In genomic region chr19:51440846-51441409, GRCh38 we compare ENCODE assay signal across 9 cellular contexts. TPM values are rescaled to one million over a fixed set of nuclear protein-coding genes. Genes with fewer than 3 reads are reported as not detected.
A peak's percentile ranks its signal among the peaks of the same experiment; 100 is the strongest.
DNase-seq lines count a peak whose midpoint lies in the region; ATAC-seq lines count a peak whose summit lies in the region.
"Had no signal": no experiment of that assay in that cellular context is flagged by ENCODE, and none has a peak within 500 bp of the region (broad histone marks: within the 10 kb centered on the region; RNA-seq: fewer than 3 reads in every experiment).

No MANE protein-coding gene starts in this region.

- peak overlapping the region; percentile 93 to 96 for H3K27ac Mint-ChIP-seq in activated naive CD4-positive, alpha-beta T cell treated with anti-CD3 and anti-CD28 coated beads, Interleukin-2, amount 50 U/mL, for 72 hours
- H3K27ac Mint-ChIP-seq: brain had no signal

- DNase-seq in Daoy (ENCODE audit: low read depth) = peak; percentile 81
- DNase-seq in SK-MEL-5 (ENCODE audit: low read depth, low spot score) = peak; percentile 7
- peak; percentile 32 to 83 for DNase-seq in activated naive CD4-positive, alpha-beta T cell treated with anti-CD3 and anti-CD28 coated beads, Interleukin-2, amount 50 U/mL, for 72 hours (ENCODE audit: low spot score in 2 of 2)
- peak; percentile 64 for DNase-seq in stimulated activated CD4-positive, alpha-beta T cell treated with anti-CD3 and anti-CD28 coated beads, Interleukin-2, amount 100 ng/mL, for 4 hours (ENCODE audit: low read depth)
- DNase-seq in DMS 273 treated with DMSO at 0.1 percent for 48 hours (lab: John Stamatoyannopoulos, UW) = no peak
- DNase-seq in NCI-H2171 (lab: John Stamatoyannopoulos, UW) = no peak
- no peak for DNase-seq in HT-29 (ENCODE audit: low spot score)

- in situ Hi-C loops in SK-MEL-5 (cut with HindIII; ENCODE audit: low pct_unique_long_range_greater_than_20kb, low sequenced_read_pairs) = no loop called here

- peak; percentile 29 to 64 for ATAC-seq in activated naive CD4-positive, alpha-beta T cell treated with anti-CD3 and anti-CD28 coated beads, Interleukin-2, amount 50 U/mL, for 72 hours
- ATAC-seq in HG02759 (IDR thresholded peaks at IDR 0.05; ENCODE audit: unreplicated experiment) = no peak

- H3K9me3 Mint-ChIP-seq in activated naive CD4-positive, alpha-beta T cell treated with anti-CD3 and anti-CD28 coated beads, Interleukin-2, amount 50 U/mL, for 72 hours = peaks cover 0 to 4% of the 10 kb centered on the region in 2 donors
- H3K9me3 Mint-ChIP-seq: brain had no signal

- no peaks in the 10 kb centered on the region for H3K36me3 Mint-ChIP-seq in activated naive CD4-positive, alpha-beta T cell treated with anti-CD3 and anti-CD28 coated beads, Interleukin-2, amount 50 U/mL, for 72 hours
- H3K36me3 Mint-ChIP-seq: brain had no signal

RNA-seq across cellular contexts. Expression of gene SIGLEC8, which starts 17.3 kb away (rescaled TPM):
- not detected in 2 replicates for total RNA-seq in Daoy (2014; rRNA removed; shearing (Covaris generic))
- total RNA-seq in SK-MEL-5 (2014; rRNA removed; shearing (Covaris generic)) = not detected in 2 replicates
- not detected in 2 replicates for polyA plus RNA-seq in SK-MEL-5 (2015; cell fraction: cytosol; rRNA removed)
- not detected in 2 replicates for polyA plus RNA-seq in SK-MEL-5 (2015; cell fraction: nucleus; rRNA removed)
- not detected for total RNA-seq in activated naive CD4-positive, alpha-beta T cell treated with anti-CD3 and anti-CD28 coated beads, Interleukin-2, amount 50 U/mL, for 72 hours
- not detected in 2 replicates for total RNA-seq in HT-29 (2014; rRNA removed; shearing (Covaris generic))

RNA-seq across cellular contexts. Expression of gene SIGLEC10, which starts 23.5 kb away (rescaled TPM):
- total RNA-seq in Daoy (2014; rRNA removed; shearing (Covaris generic)) = not detected in 2 replicates
- total RNA-seq in SK-MEL-5 (2014; rRNA removed; shearing (Covaris generic)) = not detected in 2 replicates
- polyA plus RNA-seq in SK-MEL-5 (2015; cell fraction: cytosol; rRNA removed) = not detected in 2 replicates
- not detected in 2 replicates for polyA plus RNA-seq in SK-MEL-5 (2015; cell fraction: nucleus; rRNA removed)
- total RNA-seq in activated naive CD4-positive, alpha-beta T cell treated with anti-CD3 and anti-CD28 coated beads, Interleukin-2, amount 50 U/mL, for 72 hours = under 1 TPM in 1 of 2 donors, not detected in 1; 0.32 TPM
- total RNA-seq in HT-29 (2014; rRNA removed; shearing (Covaris generic)) = not detected in 2 replicates

RNA-seq across cellular contexts. Expression of gene CEACAM18, which starts 37.4 kb away (rescaled TPM):
- not detected in 2 replicates for total RNA-seq in Daoy (2014; rRNA removed; shearing (Covaris generic))
- total RNA-seq in SK-MEL-5 (2014; rRNA removed; shearing (Covaris generic)) = not detected in 2 replicates
- not detected in 2 replicates for polyA plus RNA-seq in SK-MEL-5 (2015; cell fraction: cytosol; rRNA removed)
- not detected in 2 replicates for polyA plus RNA-seq in SK-MEL-5 (2015; cell fraction: nucleus; rRNA removed)
- total RNA-seq in activated naive CD4-positive, alpha-beta T cell treated with anti-CD3 and anti-CD28 coated beads, Interleukin-2, amount 50 U/mL, for 72 hours = not detected
- not detected in 2 replicates for total RNA-seq in HT-29 (2014; rRNA removed; shearing (Covaris generic))

RNA-seq across cellular contexts. Expression of gene C19orf84, which starts 50.5 kb away (rescaled TPM):
- total RNA-seq in Daoy (2014; rRNA removed; shearing (Covaris generic)) = not detected in 2 replicates
- not detected in 2 replicates for total RNA-seq in SK-MEL-5 (2014; rRNA removed; shearing (Covaris generic))
- not detected in 2 replicates for polyA plus RNA-seq in SK-MEL-5 (2015; cell fraction: cytosol; rRNA removed)
- not detected in 2 replicates for polyA plus RNA-seq in SK-MEL-5 (2015; cell fraction: nucleus; rRNA removed)
- total RNA-seq in activated naive CD4-positive, alpha-beta T cell treated with anti-CD3 and anti-CD28 coated beads, Interleukin-2, amount 50 U/mL, for 72 hours = not detected
- total RNA-seq in HT-29 (2014; rRNA removed; shearing (Covaris generic)) = not detected in 2 replicates

RNA-seq across cellular contexts. Expression of gene LIM2, which starts 53.2 kb away (rescaled TPM):
- total RNA-seq in Daoy (2014; rRNA removed; shearing (Covaris generic)) = not detected in 2 replicates
- total RNA-seq in SK-MEL-5 (2014; rRNA removed; shearing (Covaris generic)) = not detected in 2 replicates
- not detected in 2 replicates for polyA plus RNA-seq in SK-MEL-5 (2015; cell fraction: cytosol; rRNA removed)
- polyA plus RNA-seq in SK-MEL-5 (2015; cell fraction: nucleus; rRNA removed) = not detected in 2 replicates
- total RNA-seq in activated naive CD4-positive, alpha-beta T cell treated with anti-CD3 and anti-CD28 coated beads, Interleukin-2, amount 50 U/mL, for 72 hours = 1 to 10 TPM in 1 of 2 donors, not detected in 1; 1.2 TPM
- not detected in 2 replicates for total RNA-seq in HT-29 (2014; rRNA removed; shearing (Covaris generic))

Comparison
In these comparisons a context has a peak if more than half of its experiments do, and no peak if none do; other contexts are left out.
1. DNase-seq: peak in Daoy (single experiment), SK-MEL-5 (single experiment), activated naive CD4-positive, alpha-beta T cell treated with anti-CD3 and anti-CD28 coated beads, Interleukin-2, amount 50 U/mL, for 72 hours (2 of 2) and stimulated activated CD4-positive, alpha-beta T cell treated with anti-CD3 and anti-CD28 coated beads, Interleukin-2, amount 100 ng/mL, for 4 hours (single experiment); none in DMS 273 treated with DMSO at 0.1 percent for 48 hours (single experiment), NCI-H2171 (single experiment) and HT-29 (single experiment).